1 cellular context compared by ENCODE assay signal in the genomic region with DNA sequence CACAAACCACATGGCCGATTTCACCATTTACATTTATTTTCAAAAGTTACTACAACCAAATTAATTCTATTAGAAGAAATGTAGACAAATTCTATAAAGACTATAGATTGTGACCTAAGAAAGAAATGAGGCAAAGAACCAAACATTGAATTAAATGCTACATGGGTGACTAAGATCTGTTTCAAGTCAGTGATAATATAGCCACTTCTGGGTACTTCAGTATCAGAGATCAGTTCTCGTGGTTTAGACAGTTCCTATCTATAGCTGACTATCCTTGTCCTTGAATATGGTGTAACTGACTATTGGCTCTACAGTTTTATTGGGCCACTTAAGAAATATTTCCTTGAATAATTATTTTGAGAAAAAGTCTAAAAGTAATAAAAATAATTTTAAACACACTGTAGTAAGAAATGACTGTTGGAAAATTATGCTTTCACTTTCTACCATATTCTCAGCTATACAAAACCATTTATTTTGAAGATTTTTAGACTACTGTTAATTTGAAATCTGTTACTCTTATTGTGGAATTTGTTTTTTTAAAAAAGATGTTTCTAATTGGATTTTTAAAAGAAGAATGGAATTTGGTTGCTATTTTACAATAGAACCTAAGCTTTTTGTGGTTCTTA.
TF ChIP-seq lines count a peak whose summit lies in the region.

No MANE protein-coding gene starts in this region.

TF ChIP-seq in IMR-90, 13 proteins besides CTCF, POLR2A, EP300 and RAD21 (continued from another document):
- no peak for TF ChIP-seq RCOR1 (IDR thresholded peaks at IDR 0.05; ENCODE audit: insufficient replicate concordance, low read length)
